ENCODE assay signal across 1 cellular context in genomic region chr1:159930634-159931033, GRCh38.
TF ChIP-seq lines count a peak whose summit lies in the region.

No MANE protein-coding gene starts in this region.

TF ChIP-seq in GM23338, 12 proteins besides CTCF, POLR2A, EP300 and RAD21:
- TF ChIP-seq ETS1 (IDR thresholded peaks at IDR 0.05) (no peak), EZH2phosphoT487 (IDR thresholded peaks at IDR 0.05; ENCODE audit: unreplicated experiment) (no peak), EZH2 (IDR thresholded peaks at IDR 0.05; ENCODE audit: low read depth, unreplicated experiment) (no peak), ZNF114 (CRISPR knock-in tag; IDR thresholded peaks at IDR 0.05) (no peak), POLR2AphosphoS5 (IDR thresholded peaks at IDR 0.05; ENCODE audit: low read depth) (no peak), ZNF331 (CRISPR knock-in tag; IDR thresholded peaks at IDR 0.05; ENCODE audit: low read depth) (no peak), NANOG (IDR thresholded peaks at IDR 0.05; ENCODE audit: borderline replicate concordance) (no peak), CREB1 (CRISPR knock-in tag; IDR thresholded peaks at IDR 0.05; ENCODE audit: low read depth) (no peak), STAT1 (IDR thresholded peaks at IDR 0.05; ENCODE audit: unreplicated experiment) (no peak), JUNB (IDR thresholded peaks at IDR 0.05; ENCODE audit: unreplicated experiment) (no peak), REST (IDR thresholded peaks at IDR 0.05; ENCODE audit: unreplicated experiment) (no peak)
- TF ChIP-seq, protein P1, sequence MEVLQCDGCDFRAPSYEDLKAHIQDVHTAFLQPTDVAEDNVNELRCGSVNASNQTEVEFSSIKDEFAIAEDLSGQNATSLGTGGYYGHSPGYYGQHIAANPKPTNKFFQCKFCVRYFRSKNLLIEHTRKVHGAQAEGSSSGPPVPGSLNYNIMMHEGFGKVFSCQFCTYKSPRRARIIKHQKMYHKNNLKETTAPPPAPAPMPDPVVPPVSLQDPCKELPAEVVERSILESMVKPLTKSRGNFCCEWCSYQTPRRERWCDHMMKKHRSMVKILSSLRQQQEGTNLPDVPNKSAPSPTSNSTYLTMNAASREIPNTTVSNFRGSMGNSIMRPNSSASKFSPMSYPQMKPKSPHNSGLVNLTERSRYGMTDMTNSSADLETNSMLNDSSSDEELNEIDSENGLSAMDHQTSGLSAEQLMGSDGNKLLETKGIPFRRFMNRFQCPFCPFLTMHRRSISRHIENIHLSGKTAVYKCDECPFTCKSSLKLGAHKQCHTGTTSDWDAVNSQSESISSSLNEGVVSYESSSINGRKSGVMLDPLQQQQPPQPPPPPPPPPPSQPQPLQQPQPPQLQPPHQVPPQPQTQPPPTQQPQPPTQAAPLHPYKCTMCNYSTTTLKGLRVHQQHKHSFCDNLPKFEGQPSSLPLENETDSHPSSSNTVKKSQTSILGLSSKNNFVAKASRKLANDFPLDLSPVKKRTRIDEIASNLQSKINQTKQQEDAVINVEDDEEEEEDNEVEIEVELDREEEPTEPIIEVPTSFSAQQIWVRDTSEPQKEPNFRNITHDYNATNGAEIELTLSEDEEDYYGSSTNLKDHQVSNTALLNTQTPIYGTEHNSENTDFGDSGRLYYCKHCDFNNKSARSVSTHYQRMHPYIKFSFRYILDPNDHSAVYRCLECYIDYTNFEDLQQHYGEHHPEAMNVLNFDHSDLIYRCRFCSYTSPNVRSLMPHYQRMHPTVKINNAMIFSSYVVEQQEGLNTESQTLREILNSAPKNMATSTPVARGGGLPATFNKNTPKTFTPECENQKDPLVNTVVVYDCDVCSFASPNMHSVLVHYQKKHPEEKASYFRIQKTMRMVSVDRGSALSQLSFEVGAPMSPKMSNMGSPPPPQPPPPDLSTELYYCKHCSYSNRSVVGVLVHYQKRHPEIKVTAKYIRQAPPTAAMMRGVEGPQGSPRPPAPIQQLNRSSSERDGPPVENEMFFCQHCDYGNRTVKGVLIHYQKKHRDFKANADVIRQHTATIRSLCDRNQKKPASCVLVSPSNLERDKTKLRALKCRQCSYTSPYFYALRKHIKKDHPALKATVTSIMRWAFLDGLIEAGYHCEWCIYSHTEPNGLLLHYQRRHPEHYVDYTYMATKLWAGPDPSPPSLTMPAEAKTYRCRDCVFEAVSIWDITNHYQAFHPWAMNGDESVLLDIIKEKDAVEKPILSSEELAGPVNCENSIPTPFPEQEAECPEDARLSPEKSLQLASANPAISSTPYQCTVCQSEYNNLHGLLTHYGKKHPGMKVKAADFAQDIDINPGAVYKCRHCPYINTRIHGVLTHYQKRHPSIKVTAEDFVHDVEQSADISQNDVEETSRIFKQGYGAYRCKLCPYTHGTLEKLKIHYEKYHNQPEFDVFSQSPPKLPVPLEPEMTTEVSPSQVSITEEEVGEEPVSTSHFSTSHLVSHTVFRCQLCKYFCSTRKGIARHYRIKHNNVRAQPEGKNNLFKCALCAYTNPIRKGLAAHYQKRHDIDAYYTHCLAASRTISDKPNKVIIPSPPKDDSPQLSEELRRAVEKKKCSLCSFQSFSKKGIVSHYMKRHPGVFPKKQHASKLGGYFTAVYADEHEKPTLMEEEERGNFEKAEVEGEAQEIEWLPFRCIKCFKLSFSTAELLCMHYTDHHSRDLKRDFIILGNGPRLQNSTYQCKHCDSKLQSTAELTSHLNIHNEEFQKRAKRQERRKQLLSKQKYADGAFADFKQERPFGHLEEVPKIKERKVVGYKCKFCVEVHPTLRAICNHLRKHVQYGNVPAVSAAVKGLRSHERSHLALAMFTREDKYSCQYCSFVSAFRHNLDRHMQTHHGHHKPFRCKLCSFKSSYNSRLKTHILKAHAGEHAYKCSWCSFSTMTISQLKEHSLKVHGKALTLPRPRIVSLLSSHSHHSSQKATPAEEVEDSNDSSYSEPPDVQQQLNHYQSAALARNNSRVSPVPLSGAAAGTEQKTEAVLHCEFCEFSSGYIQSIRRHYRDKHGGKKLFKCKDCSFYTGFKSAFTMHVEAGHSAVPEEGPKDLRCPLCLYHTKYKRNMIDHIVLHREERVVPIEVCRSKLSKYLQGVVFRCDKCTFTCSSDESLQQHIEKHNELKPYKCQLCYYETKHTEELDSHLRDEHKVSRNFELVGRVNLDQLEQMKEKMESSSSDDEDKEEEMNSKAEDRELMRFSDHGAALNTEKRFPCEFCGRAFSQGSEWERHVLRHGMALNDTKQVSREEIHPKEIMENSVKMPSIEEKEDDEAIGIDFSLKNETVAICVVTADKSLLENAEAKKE (CRISPR knock-in tag; IDR thresholded peaks at IDR 0.05): no peak
TF ChIP-seq in GM23338: peak in this region for 0.
